In the genomic region with DNA sequence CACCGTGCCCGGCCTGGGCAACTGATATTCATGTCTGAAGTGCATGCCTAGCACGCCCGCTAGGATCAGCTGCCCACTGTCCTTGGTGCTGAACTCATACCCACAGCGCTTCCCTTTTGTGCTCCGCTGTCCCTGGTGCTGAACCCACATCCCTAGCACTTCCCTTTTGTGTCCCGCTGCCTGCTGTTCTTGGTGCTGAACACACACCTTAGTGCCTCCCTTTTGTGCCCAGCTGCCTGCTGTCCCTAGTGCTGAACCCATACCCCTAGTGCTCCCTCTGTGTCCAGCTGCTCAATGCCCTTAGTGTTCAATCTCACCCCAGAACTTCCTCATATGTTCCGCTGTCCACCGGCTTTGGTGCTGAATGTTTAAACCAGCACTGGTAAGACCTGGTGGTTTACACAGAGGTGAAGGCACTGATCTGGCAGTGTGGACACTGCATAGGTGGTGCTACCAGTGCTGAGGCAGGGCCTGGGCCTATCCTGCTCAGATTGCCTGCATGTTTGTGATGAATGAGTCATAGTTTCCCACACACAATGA, we compare ENCODE assay signal across 8 cellular contexts. TPM values are rescaled to one million over a fixed set of nuclear protein-coding genes. Genes with fewer than 3 reads are reported as not detected.
DNase-seq lines count a peak whose midpoint lies in the region; ATAC-seq, FAIRE-seq and TF ChIP-seq lines count a peak whose summit lies in the region.

No MANE protein-coding gene starts in this region.

- DNase-seq in CD4-positive, alpha-beta memory T cell, result peak; percentile 81 to 89 (median 84)
- DNase-seq in KG1 (lab: John Stamatoyannopoulos, UW) (peak; percentile 87), bronchial epithelial cell (ENCODE audit: low read depth) (peak; percentile 79), keratinocyte (ENCODE audit: low read depth, low spot score) (peak; percentile 54)
- DNase-seq in activated CD4-positive, CD25-positive, alpha-beta regulatory T cell treated with anti-CD3 and anti-CD28 coated beads, Interleukin-2, amount 50 U/mL, for 72 hours, result peak; percentile 58
- DNase-seq in stimulated activated CD4-positive, alpha-beta T cell treated with anti-CD3 and anti-CD28 coated beads, Interleukin-1b, Interleukin-23, amount 100 ng/mL, for 4 hours (ENCODE audit: low read depth in 2 of 2), result peak; percentile 45 to 56

- H4K20me1 ChIP-seq in keratinocyte (ENCODE audit: control insufficient read depth, extremely low read depth, insufficient read depth, low read length), result peaks cover 14% of the 10 kb centered on the region

- H3K4me3 Mint-ChIP-seq in CD4-positive, alpha-beta memory T cell, result peak overlapping the region in 3 of 8 donors; percentile 12 to 48 (median 22)

- no peak overlapping the region for H2AFZ ChIP-seq in keratinocyte (ENCODE audit: control insufficient read depth, low read length)

- peak overlapping the region in 4 of 7 donors; percentile 62 to 91 (median 73) for H3K27ac Mint-ChIP-seq in CD4-positive, alpha-beta memory T cell

- H3K27me3 ChIP-seq in CD4-positive, alpha-beta memory T cell (ENCODE audit: insufficient read depth, low read length), result no peaks in the 10 kb centered on the region
- no peaks in the 10 kb centered on the region for H3K27me3 ChIP-seq in bronchial epithelial cell (ENCODE audit: control insufficient read depth, insufficient read depth, low read length)
- no peaks in the 10 kb centered on the region for H3K27me3 ChIP-seq in keratinocyte (ENCODE audit: control insufficient read depth, extremely low read depth, insufficient read depth, low read length)

- FAIRE-seq in bronchial epithelial cell (lab: Jason Lieb, UNC), result peak; percentile 95
- peak; percentile 73 for FAIRE-seq in keratinocyte (lab: Jason Lieb, UNC)

- no peak overlapping the region for H3K4me3 ChIP-seq in CD4-positive, alpha-beta memory T cell (ENCODE audit: low read length in 2 of 2)
- H3K4me3 ChIP-seq in bronchial epithelial cell (ENCODE audit: low read depth, low read length) (no peak overlapping the region), keratinocyte (ENCODE audit: control insufficient read depth in 2 of 3, extremely low read depth in 1 of 3, insufficient read depth in 2 of 3, low read depth in 1 of 3, low read length in 3 of 3) (no peak overlapping the region)

- peaks cover 0 to 2% (median 0%) of the 10 kb centered on the region in 8 donors for H3K9me3 Mint-ChIP-seq in CD4-positive, alpha-beta memory T cell

- no peak overlapping the region for H3K27ac ChIP-seq in CD4-positive, alpha-beta memory T cell (ENCODE audit: low read depth, low read length)
- H3K27ac ChIP-seq in keratinocyte (ENCODE audit: control insufficient read depth, insufficient read depth, low read length), result no peak overlapping the region

- H3K4me1 Mint-ChIP-seq in CD4-positive, alpha-beta memory T cell, result peaks cover 0 to 10% (median 6%) of the 10 kb centered on the region in 4 donors

- intact Hi-C loops in CD4-positive, alpha-beta memory T cell (cut with micrococcal nuclease), result no loop called here

- no peak overlapping the region for H3K9ac ChIP-seq in keratinocyte (ENCODE audit: control insufficient read depth, extremely low read depth, insufficient read depth, low read length)

- no peaks in the 10 kb centered on the region for H3K9me3 ChIP-seq in CD4-positive, alpha-beta memory T cell (ENCODE audit: control insufficient read depth in 1 of 2, low read length in 2 of 2)
- H3K9me3 ChIP-seq in keratinocyte (ENCODE audit: control insufficient read depth, low read depth, low read length), result no peaks in the 10 kb centered on the region

- no peaks in the 10 kb centered on the region for H3K79me2 ChIP-seq in keratinocyte (ENCODE audit: control insufficient read depth, insufficient read depth, low read length)

- no peaks in the 10 kb centered on the region for H3K27me3 Mint-ChIP-seq in CD4-positive, alpha-beta memory T cell

- no peak for ATAC-seq in HG03108 (IDR thresholded peaks at IDR 0.05; ENCODE audit: unreplicated experiment)
- ATAC-seq in HG02870 (IDR thresholded peaks at IDR 0.05; ENCODE audit: unreplicated experiment), result no peak

- H3K4me2 ChIP-seq in keratinocyte (ENCODE audit: control insufficient read depth, extremely low read depth, insufficient read depth, low read depth, low read length), result no peak overlapping the region

- dilution Hi-C loops in keratinocyte (cut with MboI; ENCODE audit: extremely low pct_ligation_motif_present, low sequenced_read_pairs), result no loop called here

- peaks cover 37 to 65% of the 10 kb centered on the region in 2 donors for H3K36me3 Mint-ChIP-seq in CD4-positive, alpha-beta memory T cell

- peaks cover 57% of the 10 kb centered on the region for H3K36me3 ChIP-seq in CD4-positive, alpha-beta memory T cell (ENCODE audit: insufficient read depth, low read length)
- peaks cover 4% of the 10 kb centered on the region for H3K36me3 ChIP-seq in bronchial epithelial cell (ENCODE audit: control insufficient read depth, insufficient read depth, low read length)
- H3K36me3 ChIP-seq in keratinocyte (ENCODE audit: control insufficient read depth in 2 of 2, extremely low read depth in 1 of 2, insufficient read depth in 2 of 2, low read length in 2 of 2), result peaks cover 8 to 22% of the 10 kb centered on the region in 2 experiments

- TF ChIP-seq CTCF in bronchial epithelial cell (IDR thresholded peaks at IDR 0.05; ENCODE audit: insufficient read depth, low read length, severe bottlenecking) (peak; percentile 14), keratinocyte (optimal IDR thresholded peaks at IDR 0.05 in 1 of 3, IDR thresholded peaks at IDR 0.05 in 1 of 3, conservative IDR thresholded peaks at IDR 0.05 in 1 of 3; ENCODE audit: extremely low read depth in 1 of 3, insufficient read depth in 2 of 3, low read length in 3 of 3) (peak in 2 of 3 experiments; percentile 13 to 19)

- H3K9me1 ChIP-seq in keratinocyte (ENCODE audit: control insufficient read depth, extremely low read depth, insufficient read depth, low read length), result no peaks in the 10 kb centered on the region

- POLR2A ChIA-PET in CD4-positive, alpha-beta memory T cell (lab: Charles Lee; ENCODE audit: partially characterized antibody), result interaction anchor here (0.9 to 1.0 kb wide), 2 partner anchors 38 to 92 kb away, joined by 3 to 4 read pairs; partner anchors contain the start of genes VRK3 and ZNF473

- CTCF ChIA-PET in CD4-positive, alpha-beta memory T cell (lab: Charles Lee; ENCODE audit: partially characterized antibody), result interaction anchor here (2.3 to 6.1 kb wide), 2 partner anchors 8 to 50 kb away, joined by 7 to 37 read pairs; no protein-coding TSS in a partner anchor

- H3K4me1 ChIP-seq in CD4-positive, alpha-beta memory T cell (ENCODE audit: insufficient read depth, low read length), result no peaks in the 10 kb centered on the region
- H3K4me1 ChIP-seq in keratinocyte (ENCODE audit: control insufficient read depth, extremely low read depth, insufficient read depth, low read length), result no peaks in the 10 kb centered on the region

RNA-seq across cellular contexts. Expression of gene SIGLEC11, which starts 26.3 kb away (rescaled TPM):
- not detected for total RNA-seq in CD4-positive, alpha-beta memory T cell
- polyA plus RNA-seq in CD4-positive, alpha-beta memory T cell, result not detected
- total RNA-seq in bronchial epithelial cell, result not detected in 2 replicates
- polyA plus RNA-seq in keratinocyte, result not detected in 3 replicates
- polyA plus RNA-seq in keratinocyte (2011; ENCODE audit: low read depth), result not detected
- not detected in 2 replicates for polyA plus RNA-seq in keratinocyte (2011; cell fraction: cytosol; rRNA removed)
- polyA plus RNA-seq in keratinocyte (2011; cell fraction: nucleus; rRNA removed), result not detected in 2 replicates
- not detected in 2 replicates for polyA plus RNA-seq in keratinocyte (2012; ENCODE audit: low replicate concordance)
- not detected in 3 replicates for polyA minus RNA-seq in keratinocyte
- polyA minus RNA-seq in keratinocyte (2011; cell fraction: cytosol; rRNA and poly(A)+ RNA removed), result not detected
- polyA minus RNA-seq in keratinocyte (2011; cell fraction: nucleus; rRNA and poly(A)+ RNA removed), result not detected in 2 replicates

RNA-seq across cellular contexts. Expression of gene VRK3, which starts 37.9 kb away (rescaled TPM):
- 100 to 1,000 TPM; 109 to 114 TPM for total RNA-seq in CD4-positive, alpha-beta memory T cell
- 100 to 1,000 TPM in 1 of 2 donors, 10 to 100 TPM in 1; 85.8 to 106 TPM for polyA plus RNA-seq in CD4-positive, alpha-beta memory T cell
- total RNA-seq in bronchial epithelial cell, result 14.5 and 17.7 TPM in 2 replicates
- 15.6 to 36.0 TPM (median 16.2 TPM) in 3 replicates for polyA plus RNA-seq in keratinocyte
- polyA plus RNA-seq in keratinocyte (2011; ENCODE audit: low read depth), result 27.6 TPM
- polyA plus RNA-seq in keratinocyte (2011; cell fraction: cytosol; rRNA removed), result 21.6 and 25.9 TPM in 2 replicates
- polyA plus RNA-seq in keratinocyte (2011; cell fraction: nucleus; rRNA removed), result 44.4 and 46.5 TPM in 2 replicates
- 21.0 and 26.0 TPM in 2 replicates for polyA plus RNA-seq in keratinocyte (2012; ENCODE audit: low replicate concordance)
- polyA minus RNA-seq in keratinocyte, result 12.5 to 30.3 TPM (median 15.5 TPM) in 3 replicates
- 5.8 TPM for polyA minus RNA-seq in keratinocyte (2011; cell fraction: cytosol; rRNA and poly(A)+ RNA removed)
- 10.8 and 25.1 TPM in 2 replicates for polyA minus RNA-seq in keratinocyte (2011; cell fraction: nucleus; rRNA and poly(A)+ RNA removed)

RNA-seq across cellular contexts. Expression of gene ZNF473, which starts 38.6 kb away (rescaled TPM):
- 1 to 10 TPM; 8.8 to 9.0 TPM for total RNA-seq in CD4-positive, alpha-beta memory T cell
- polyA plus RNA-seq in CD4-positive, alpha-beta memory T cell, result 1 to 10 TPM; 2.0 to 5.1 TPM
- total RNA-seq in bronchial epithelial cell, result 9.9 and 13.7 TPM in 2 replicates
- 5.4 to 9.3 TPM (median 7.7 TPM) in 3 replicates for polyA plus RNA-seq in keratinocyte
- polyA plus RNA-seq in keratinocyte (2011; ENCODE audit: low read depth), result 4.8 TPM
- 5.4 and 8.0 TPM in 2 replicates for polyA plus RNA-seq in keratinocyte (2011; cell fraction: cytosol; rRNA removed)
- polyA plus RNA-seq in keratinocyte (2011; cell fraction: nucleus; rRNA removed), result 11.7 and 12.4 TPM in 2 replicates
- polyA plus RNA-seq in keratinocyte (2012; ENCODE audit: low replicate concordance), result 3.9 and 7.3 TPM in 2 replicates
- polyA minus RNA-seq in keratinocyte, result 6.4 to 11.6 TPM (median 9.3 TPM) in 3 replicates
- polyA minus RNA-seq in keratinocyte (2011; cell fraction: cytosol; rRNA and poly(A)+ RNA removed), result 7.3 TPM
- 7.2 and 9.9 TPM in 2 replicates for polyA minus RNA-seq in keratinocyte (2011; cell fraction: nucleus; rRNA and poly(A)+ RNA removed)

RNA-seq across cellular contexts. Expression of gene NUP62, which starts 57.9 kb away (rescaled TPM):
- 10 to 100 TPM; 65.2 to 68.2 TPM for total RNA-seq in CD4-positive, alpha-beta memory T cell
- 10 to 100 TPM; 43.3 to 71.0 TPM for polyA plus RNA-seq in CD4-positive, alpha-beta memory T cell
- 11.8 and 12.1 TPM in 2 replicates for total RNA-seq in bronchial epithelial cell
- polyA plus RNA-seq in keratinocyte, result 10.1 to 16.6 TPM (median 12.9 TPM) in 3 replicates
- polyA plus RNA-seq in keratinocyte (2011; ENCODE audit: low read depth), result 14.5 TPM
- polyA plus RNA-seq in keratinocyte (2011; cell fraction: cytosol; rRNA removed), result 10.1 and 17.1 TPM in 2 replicates
- polyA plus RNA-seq in keratinocyte (2011; cell fraction: nucleus; rRNA removed), result 22.4 and 28.4 TPM in 2 replicates
- 17.2 and 41.7 TPM in 2 replicates for polyA plus RNA-seq in keratinocyte (2012; ENCODE audit: low replicate concordance)
- 11.5 to 38.0 TPM (median 12.1 TPM) in 3 replicates for polyA minus RNA-seq in keratinocyte
- polyA minus RNA-seq in keratinocyte (2011; cell fraction: cytosol; rRNA and poly(A)+ RNA removed), result 12.5 TPM
- polyA minus RNA-seq in keratinocyte (2011; cell fraction: nucleus; rRNA and poly(A)+ RNA removed), result 10.7 and 16.8 TPM in 2 replicates

RNA-seq across cellular contexts. Expression of gene ATF5, which starts 58.2 kb away (rescaled TPM):
- 1 to 10 TPM; 7.9 to 8.3 TPM for total RNA-seq in CD4-positive, alpha-beta memory T cell
- 1 to 10 TPM; 1.8 to 2.3 TPM for polyA plus RNA-seq in CD4-positive, alpha-beta memory T cell
- total RNA-seq in bronchial epithelial cell, result 1.8 TPM in 2 replicates
- polyA plus RNA-seq in keratinocyte, result 4.6 to 9.3 TPM (median 6.0 TPM) in 3 replicates
- 6.5 TPM for polyA plus RNA-seq in keratinocyte (2011; ENCODE audit: low read depth)
- polyA plus RNA-seq in keratinocyte (2011; cell fraction: cytosol; rRNA removed), result 5.7 and 10.2 TPM in 2 replicates
- 10.3 and 10.6 TPM in 2 replicates for polyA plus RNA-seq in keratinocyte (2011; cell fraction: nucleus; rRNA removed)
- polyA plus RNA-seq in keratinocyte (2012; ENCODE audit: low replicate concordance), result 12.1 and 19.1 TPM in 2 replicates
- polyA minus RNA-seq in keratinocyte, result 1.1 to 3.5 TPM (median 2.1 TPM) in 3 replicates
- polyA minus RNA-seq in keratinocyte (2011; cell fraction: cytosol; rRNA and poly(A)+ RNA removed), result 10.9 TPM
- polyA minus RNA-seq in keratinocyte (2011; cell fraction: nucleus; rRNA and poly(A)+ RNA removed), result 1.6 and 1.8 TPM in 2 replicates
